In genomic region chr19:54081032-54081431, GRCh38 we compare ENCODE assay signal across 36 cellular contexts. TPM values are rescaled to one million over a fixed set of nuclear protein-coding genes. Genes with fewer than 3 reads are reported as not detected.
"Had no signal": no experiment of that assay in that cellular context is flagged by ENCODE, and none has a peak within 500 bp of the region (broad histone marks: within the 10 kb centered on the region; RNA-seq: fewer than 3 reads in every experiment).

TARM1 (minus strand) TSS chr19:54081365; CDS start chr19:54081340, 25 bp downstream.

- H3K4me3 Mint-ChIP-seq: activated CD4-positive, alpha-beta T cell treated with anti-CD3 and anti-CD28 coated beads, Interleukin-2, amount 10 ng/mL, durations not matched to agents 24 days and 14 days; activated CD8-positive, alpha-beta T cell treated with anti-CD3 and anti-CD28 coated beads, Interleukin-2, amount 10 ng/mL, durations not matched to agents 7 days and 5 days; activated naive CD8-positive, alpha-beta T cell treated with anti-CD3 and anti-CD28 coated beads for 36 hours; activated T-cell treated with anti-CD3 and anti-CD28 coated beads, Interleukin-2, amount 50 U/mL, for 72 hours; activated T-helper 17 cell treated with anti-CD3 and anti-CD28 coated beads, Interleukin-2, amount 50 U/mL, for 72 hours; central memory CD8-positive, alpha-beta T cell; T-cell; T-helper 17 cell had no signal

- H3K4me1 ChIP-seq: Peyer's patch, SJSA1 had no signal

- H3K27me3 Mint-ChIP-seq: activated CD4-positive, alpha-beta T cell treated with anti-CD3 and anti-CD28 coated beads, Interleukin-2, amount 10 ng/mL, durations not matched to agents 24 days and 14 days had no signal

- H3K9ac ChIP-seq: KMS-11 had no signal

- H3K36me3 Mint-ChIP-seq: activated naive CD8-positive, alpha-beta T cell treated with anti-CD3 and anti-CD28 coated beads for 36 hours; T-cell had no signal

- H3K27me3 ChIP-seq: cardiac muscle cell, Peyer's patch, SJSA1 had no signal

- H3K4me3 ChIP-seq: cardiac muscle cell, Peyer's patch, SJSA1 had no signal

- DNase-seq: activated CD4-positive, alpha-beta T cell treated with anti-CD3 and anti-CD28 coated beads, Interleukin-2, amount 10 ng/mL, durations not matched to agents 24 days and 14 days; activated CD4-positive, alpha-beta T cell treated with anti-CD3 and anti-CD28 coated beads, Interleukin-2, amount 50 U/mL, for 4 hours; activated CD8-positive, alpha-beta T cell treated with anti-CD3 and anti-CD28 coated beads, Interleukin-2, amount 10 ng/mL, durations not matched to agents 7 days and 5 days; activated effector memory CD4-positive, alpha-beta T cell treated with anti-CD3 and anti-CD28 coated beads, Interleukin-2, amount 50 U/mL, for 16 hours; activated naive CD4-positive, alpha-beta T cell; activated naive CD4-positive, alpha-beta T cell treated with anti-CD3 and anti-CD28 coated beads, Interleukin-2, amount 50 U/mL, for 16 hours; activated naive CD8-positive, alpha-beta T cell treated with anti-CD3 and anti-CD28 coated beads for 36 hours; activated T-cell treated with anti-CD3 and anti-CD28 coated beads, Interleukin-2, amount 50 U/mL, for 72 hours; amniotic stem cell; NCI-H1092 treated with DMSO at 0.1 percent for 48 hours; NCI-H1417; NCI-H146; NCI-H187; NCI-H2029 treated with DMSO at 0.1 percent for 48 hours; NCI-H2107; NCI-H2171; NCI-H510A; NCI-H526; NCI-H748 treated with DMSO at 0.1 percent for 48 hours; NK-92 treated with Interleukin-12 subunit alpha and Interleukin-12 subunit beta, amount 100 ng/mL, for 24 hours; PC-3; Peyer's patch; RPMI8226; SHP77 treated with DMSO at 0.1 percent for 48 hours; T-cell; T-helper 17 cell; T-helper 9 cell had no signal

- H3K4me1 Mint-ChIP-seq: activated CD4-positive, alpha-beta T cell treated with anti-CD3 and anti-CD28 coated beads, Interleukin-2, amount 10 ng/mL, durations not matched to agents 24 days and 14 days; activated naive CD8-positive, alpha-beta T cell treated with anti-CD3 and anti-CD28 coated beads for 36 hours; activated T-helper 17 cell treated with anti-CD3 and anti-CD28 coated beads, Interleukin-2, amount 50 U/mL, for 72 hours; central memory CD8-positive, alpha-beta T cell; T-cell; T-helper 17 cell had no signal

- ATAC-seq: activated CD8-positive, alpha-beta T cell treated with anti-CD3 and anti-CD28 coated beads, Interleukin-2, amount 10 ng/mL, durations not matched to agents 7 days and 5 days; activated T-cell treated with anti-CD3 and anti-CD28 coated beads, Interleukin-2, amount 50 U/mL, for 72 hours; activated T-helper 17 cell treated with anti-CD3 and anti-CD28 coated beads, Interleukin-2, amount 50 U/mL, for 72 hours; PC-3; SK-N-SH treated with all-trans-retinoic acid at 6 μM for 48 hours; T-cell; T-helper 17 cell had no signal

- H3K9me3 Mint-ChIP-seq: activated T-helper 17 cell treated with anti-CD3 and anti-CD28 coated beads, Interleukin-2, amount 50 U/mL, for 72 hours; central memory CD8-positive, alpha-beta T cell had no signal

- H3K4me2 ChIP-seq: KMS-11 had no signal

- H3K27ac ChIP-seq: cardiac muscle cell, KMS-11, Peyer's patch, SJSA1, VCaP had no signal

- H3K27ac Mint-ChIP-seq: activated CD4-positive, alpha-beta T cell treated with anti-CD3 and anti-CD28 coated beads, Interleukin-2, amount 10 ng/mL, durations not matched to agents 24 days and 14 days; activated CD8-positive, alpha-beta T cell treated with anti-CD3 and anti-CD28 coated beads, Interleukin-2, amount 10 ng/mL, durations not matched to agents 7 days and 5 days; activated naive CD8-positive, alpha-beta T cell treated with anti-CD3 and anti-CD28 coated beads for 36 hours; activated T-cell treated with anti-CD3 and anti-CD28 coated beads, Interleukin-2, amount 50 U/mL, for 72 hours; activated T-helper 17 cell treated with anti-CD3 and anti-CD28 coated beads, Interleukin-2, amount 50 U/mL, for 72 hours; T-cell; T-helper 17 cell had no signal

- H3K36me3 ChIP-seq: cardiac muscle cell, Peyer's patch, SJSA1 had no signal

RNA-seq across cellular contexts. Expression of gene TARM1, which starts in this region (rescaled TPM):
- total RNA-seq: activated CD4-positive, alpha-beta T cell treated with anti-CD3 and anti-CD28 coated beads, Interleukin-2, amount 10 ng/mL, durations not matched to agents 24 days and 14 days; activated CD8-positive, alpha-beta T cell treated with anti-CD3 and anti-CD28 coated beads, Interleukin-2, amount 10 ng/mL, durations not matched to agents 7 days and 5 days; activated naive CD8-positive, alpha-beta T cell treated with anti-CD3 and anti-CD28 coated beads for 36 hours; activated T-cell treated with anti-CD3 and anti-CD28 coated beads, Interleukin-2, amount 50 U/mL, for 72 hours; activated T-helper 17 cell treated with anti-CD3 and anti-CD28 coated beads, Interleukin-2, amount 50 U/mL, for 72 hours; aorta; cardiac muscle cell; M059J; PC-3; Peyer's patch; SJSA1; T-cell; T-helper 17 cell had no signal
- polyA plus RNA-seq: aorta, cardiac muscle cell had no signal
